Comparison of ENCODE assay signal across 10 cellular contexts in genomic region chr6:35484921-35485392, GRCh38. TPM values are rescaled to one million over a fixed set of nuclear protein-coding genes. Genes with fewer than 3 reads are reported as not detected.
DNase-seq lines count a peak whose midpoint lies in the region; ATAC-seq and TF ChIP-seq lines count a peak whose summit lies in the region.
"Had no signal": no experiment of that assay in that cellular context is flagged by ENCODE, and none has a peak within 500 bp of the region (broad histone marks: within the 10 kb centered on the region; RNA-seq: fewer than 3 reads in every experiment).

No MANE protein-coding gene starts in this region.

- no peak overlapping the region for H3K23ac ChIP-seq in mesenchymal stem cell (ENCODE audit: low read length in 2 of 2)

- peak overlapping the region; percentile 96 for H3K27ac ChIP-seq in HUES48 (ENCODE audit: low read depth, low read length)
- H3K27ac ChIP-seq in mesenchymal stem cell (ENCODE audit: low read length, poor library complexity, severe bottlenecking): peak overlapping the region; percentile 82
- peak overlapping the region; percentile 82 to 87 (median 85) for H3K27ac ChIP-seq in upper lobe of left lung

- peaks cover 39% of the 10 kb centered on the region for H3K4me1 Mint-ChIP-seq in chondrocyte (ENCODE audit: low read depth)

- no peaks in the 10 kb centered on the region for H3K27me3 Mint-ChIP-seq in chondrocyte (ENCODE audit: low read depth)

- H2BK12ac ChIP-seq in mesenchymal stem cell (ENCODE audit: low read length in 2 of 2): peak overlapping the region; percentile 93

- H3K27ac Mint-ChIP-seq in chondrocyte (ENCODE audit: unreplicated experiment): peak overlapping the region; percentile 79

- TF ChIP-seq POLR2A in upper lobe of left lung (IDR thresholded peaks at IDR 0.05): no peak

- no peak overlapping the region for H2AFZ ChIP-seq in mesenchymal stem cell (ENCODE audit: low read depth, low read length)

- H3K14ac ChIP-seq in mesenchymal stem cell (ENCODE audit: low read length in 2 of 2): peak overlapping the region in 1 of 2 experiments; percentile 92

- H3K18ac ChIP-seq in mesenchymal stem cell (ENCODE audit: low read depth in 1 of 2, low read length in 2 of 2): peak overlapping the region; percentile 56 to 96

- H3K9me3 ChIP-seq in HUES48 (ENCODE audit: control insufficient read depth, insufficient read depth, low read length) (no peaks in the 10 kb centered on the region), mesenchymal stem cell (ENCODE audit: control insufficient read depth, low read length) (no peaks in the 10 kb centered on the region), upper lobe of left lung (no peaks in the 10 kb centered on the region)

- DNase-seq in chondrocyte (ENCODE audit: low spot score) (no peak), mesenchymal stem cell (no peak), upper lobe of left lung (no peak), GM10248 (ENCODE audit: extremely low spot score) (no peak), retina (no peak), H4 (ENCODE audit: low spot score) (no peak)
- DNase-seq: central memory CD4-positive, alpha-beta T cell; NCI-H774; stimulated activated CD4-positive, alpha-beta T cell treated with anti-CD3 and anti-CD28 coated beads, Interleukin-4, amount 100 ng/mL, for 1 hour had no signal

- H3K4me2 ChIP-seq in mesenchymal stem cell (ENCODE audit: low read length, poor library complexity, severe bottlenecking): no peak overlapping the region

- H4K91ac ChIP-seq in mesenchymal stem cell (ENCODE audit: low read length): peak overlapping the region; percentile 44

- peaks cover 42% of the 10 kb centered on the region for H3K79me1 ChIP-seq in mesenchymal stem cell (replicated peaks; ENCODE audit: low read length, poor library complexity, severe bottlenecking)

- peak overlapping the region; percentile 83 for H4K8ac ChIP-seq in mesenchymal stem cell (ENCODE audit: low read length)

- no peak for TF ChIP-seq EP300 in upper lobe of left lung (IDR thresholded peaks at IDR 0.05)

- H3K9ac ChIP-seq in HUES48 (ENCODE audit: low read depth, low read length) (peak overlapping the region; percentile 76), mesenchymal stem cell (ENCODE audit: low read length) (peak overlapping the region; percentile 63)

- H2AK5ac ChIP-seq in mesenchymal stem cell (ENCODE audit: low read length, severe bottlenecking): peak overlapping the region; percentile 94

- H3K4me1 ChIP-seq in HUES48 (ENCODE audit: control insufficient read depth, insufficient read depth, low read length) (peaks cover 44% of the 10 kb centered on the region), mesenchymal stem cell (ENCODE audit: control insufficient read depth, insufficient read depth, low read depth, low read length) (peaks cover 58% of the 10 kb centered on the region), upper lobe of left lung (peaks cover 34 to 44% (median 41%) of the 10 kb centered on the region in 4 donors)

- peak overlapping the region; percentile 29 for H2BK15ac ChIP-seq in mesenchymal stem cell (ENCODE audit: low read depth, poor library complexity, severe bottlenecking)

- peaks cover 6% of the 10 kb centered on the region for H3K36me3 Mint-ChIP-seq in chondrocyte (ENCODE audit: low read depth)

- peak overlapping the region; percentile 51 for H2BK5ac ChIP-seq in mesenchymal stem cell (ENCODE audit: low read depth, low read length, poor library complexity, severe bottlenecking)

- no peaks in the 10 kb centered on the region for H3K9me3 Mint-ChIP-seq in chondrocyte (ENCODE audit: low read depth)

- CTCF ChIA-PET in GM10248 (lab: Yijun Ruan, JAX): interaction anchor here (2.8 kb wide), 1 partner anchor 17 kb away, joined by 15 read pairs; the partner anchor contains the start of gene RPL10A

- no peaks in the 10 kb centered on the region for H3K27me3 ChIP-seq in HUES48 (ENCODE audit: control insufficient read depth, insufficient read depth, low read length)
- H3K27me3 ChIP-seq in mesenchymal stem cell (ENCODE audit: control insufficient read depth in 1 of 2, insufficient read depth in 1 of 2, low read length in 2 of 2): no peaks in the 10 kb centered on the region
- H3K27me3 ChIP-seq in upper lobe of left lung: no peaks in the 10 kb centered on the region

- H3K4me3 Mint-ChIP-seq in chondrocyte (ENCODE audit: unreplicated experiment): peak overlapping the region; percentile 4

- H3K36me3 ChIP-seq in HUES48 (ENCODE audit: control insufficient read depth, insufficient read depth, low read length): peaks cover 11% of the 10 kb centered on the region
- H3K36me3 ChIP-seq in mesenchymal stem cell (ENCODE audit: control insufficient read depth in 1 of 2, insufficient read depth in 2 of 2, low read depth in 1 of 2, low read length in 2 of 2): peaks cover 43 to 58% of the 10 kb centered on the region in 2 experiments
- peaks cover 0 to 16% (median 0%) of the 10 kb centered on the region in 4 donors for H3K36me3 ChIP-seq in upper lobe of left lung

- H2BK120ac ChIP-seq in mesenchymal stem cell (ENCODE audit: low read depth, low read length): no peak overlapping the region

- H3K4me3 ChIP-seq in HUES48 (ENCODE audit: low read depth, low read length): no peak overlapping the region; the same call in 1 of the 2 replicates
- no peak overlapping the region for H3K4me3 ChIP-seq in mesenchymal stem cell (ENCODE audit: insufficient read depth in 1 of 2, low read depth in 1 of 2, low read length in 2 of 2)
- H3K4me3 ChIP-seq in upper lobe of left lung: no peak overlapping the region

- peak overlapping the region; percentile 20 to 26 for H3K4ac ChIP-seq in mesenchymal stem cell (ENCODE audit: low read depth in 1 of 2, low read length in 2 of 2)

- no peak for ATAC-seq in upper lobe of left lung (ENCODE audit: low FRiP score in 2 of 2)

- POLR2A ChIA-PET in GM10248 (lab: Yijun Ruan, JAX): no interaction called here

- 58% methylated on average over 6 of the region's 7 CpGs for WGBS in mesenchymal stem cell
- WGBS in upper lobe of left lung, 2 donors: 75 to 81% methylated on average over 2 to 7 of the region's 7 CpGs

- TF ChIP-seq CTCF in chondrocyte (IDR thresholded peaks at IDR 0.05) (no peak), upper lobe of left lung (IDR thresholded peaks at IDR 0.05) (no peak), GM10248 (IDR thresholded peaks at IDR 0.05; ENCODE audit: control extremely low read depth, extremely low read depth, low read depth, missing control alignments) (no peak)

RNA-seq across cellular contexts. Expression of gene TEAD3, which starts 11.9 kb away (rescaled TPM):
- total RNA-seq in chondrocyte (35.1 to 57.1 TPM (median 56.8 TPM) in 3 replicates), upper lobe of left lung (10 to 100 TPM; 19.0 to 28.2 (median 21.2) TPM)
- polyA plus RNA-seq in mesenchymal stem cell (2013, experiment 1 of 2): 41.3 TPM
- 39.0 TPM for polyA plus RNA-seq in mesenchymal stem cell (2013, experiment 2 of 2)
- 4.1 and 7.1 TPM in 2 replicates for total RNA-seq in H4 (2014; rRNA removed; shearing (Covaris generic))

RNA-seq across cellular contexts. Expression of gene RPL10A, which starts 16.8 kb away (rescaled TPM):
- 844 to 899 TPM (median 848 TPM) in 3 replicates for total RNA-seq in chondrocyte
- polyA plus RNA-seq in mesenchymal stem cell (2013, experiment 1 of 2): 1,727 TPM
- 1,711 TPM for polyA plus RNA-seq in mesenchymal stem cell (2013, experiment 2 of 2)
- total RNA-seq in upper lobe of left lung: 1,000 to 10,000 TPM in 2 of 6 donors, 100 to 1,000 TPM in 4; 474 to 1,092 (median 918) TPM
- total RNA-seq in H4 (2014; rRNA removed; shearing (Covaris generic)): 1,521 and 1,556 TPM in 2 replicates

RNA-seq across cellular contexts. Expression of gene TULP1, which starts 27.7 kb away (rescaled TPM):
- not detected in 3 replicates for total RNA-seq in chondrocyte
- not detected for polyA plus RNA-seq in mesenchymal stem cell (2013, experiment 1 of 2)
- not detected for polyA plus RNA-seq in mesenchymal stem cell (2013, experiment 2 of 2)
- total RNA-seq in upper lobe of left lung: not detected
- not detected in 2 replicates for total RNA-seq in H4 (2014; rRNA removed; shearing (Covaris generic))

RNA-seq across cellular contexts. Expression of gene FANCE, which starts 32.8 kb away (rescaled TPM):
- total RNA-seq in chondrocyte: 5.6 to 7.4 TPM (median 6.8 TPM) in 3 replicates
- polyA plus RNA-seq in mesenchymal stem cell (2013, experiment 1 of 2): 2.3 TPM
- polyA plus RNA-seq in mesenchymal stem cell (2013, experiment 2 of 2): 2.3 TPM
- total RNA-seq in upper lobe of left lung: 10 to 100 TPM in 3 of 6 donors, 1 to 10 TPM in 3; 6.1 to 13.3 (median 9.3) TPM
- 5.9 and 6.6 TPM in 2 replicates for total RNA-seq in H4 (2014; rRNA removed; shearing (Covaris generic))
